ENCODE assay signal across 12 cellular contexts in the genomic region with DNA sequence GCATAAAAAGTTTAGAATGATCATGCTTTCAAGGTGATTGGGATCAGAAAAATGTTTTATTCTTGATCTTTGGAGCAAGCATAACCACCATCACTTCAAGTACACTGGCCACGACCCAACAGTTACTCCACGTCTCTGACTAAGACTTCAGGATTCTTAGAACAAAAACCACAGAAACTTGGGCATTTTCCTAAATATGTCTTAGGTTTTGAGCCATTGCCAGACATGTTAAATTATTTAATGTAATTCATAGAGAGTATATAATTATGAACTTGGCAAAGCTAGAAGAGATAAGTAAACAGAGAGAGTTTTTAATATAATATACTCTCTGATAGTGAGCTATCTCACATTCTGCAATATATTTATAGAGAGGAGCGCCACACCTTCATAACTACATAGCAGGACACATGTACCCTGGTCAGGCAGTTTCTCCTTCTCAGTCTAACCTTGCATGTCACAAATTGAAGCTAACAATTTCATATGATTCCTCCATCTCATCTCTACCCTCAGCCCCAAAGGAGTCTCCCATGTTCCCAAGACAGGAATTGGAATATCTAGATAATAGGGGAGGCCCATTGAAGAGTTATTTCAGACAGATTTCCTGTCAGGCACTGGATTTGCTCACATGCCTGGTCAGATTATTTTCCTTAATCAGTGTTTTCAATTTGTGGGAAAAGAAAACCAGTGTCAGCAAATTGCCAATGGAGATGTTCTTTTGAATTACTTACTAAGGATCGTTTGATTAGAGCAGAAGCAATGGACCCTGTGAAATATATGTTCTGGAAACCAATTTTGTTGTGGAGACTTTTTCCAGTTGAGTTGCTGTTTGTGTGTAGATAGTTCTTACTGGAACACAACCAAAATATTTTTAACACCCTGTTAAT.
DNase-seq lines count a peak whose midpoint lies in the region; ATAC-seq and TF ChIP-seq lines count a peak whose summit lies in the region.
"Had no signal": no experiment of that assay in that cellular context is flagged by ENCODE, and none has a peak within 500 bp of the region (broad histone marks: within the 10 kb centered on the region; RNA-seq: fewer than 3 reads in every experiment).

No MANE protein-coding gene starts in this region.

- no peak overlapping the region for H3K4me3 ChIP-seq in fibroblast of villous mesenchyme (ENCODE audit: low read depth, low read length)

- DNase-seq in NCI-H2196 (lab: John Stamatoyannopoulos, UW; ENCODE audit: unreplicated experiment) (peak; percentile 1), NCI-H2196 treated with DMSO at 0.1 percent for 48 hours (lab: John Stamatoyannopoulos, UW; ENCODE audit: unreplicated experiment) (no peak), SW 1271 (lab: John Stamatoyannopoulos, UW) (peak; percentile 1 to 28), fibroblast of villous mesenchyme (ENCODE audit: low read depth) (peak; percentile 88), stromal cell of bone marrow (ENCODE audit: low read depth) (peak; percentile 82), T-helper 2 cell (no peak), medulla oblongata (ENCODE audit: extremely low spot score) (no peak)
- DNase-seq: activated CD4-positive, alpha-beta T cell treated with anti-CD3 and anti-CD28 coated beads for 48 hours; activated gamma-delta T cell; NCI-H774; substantia nigra had no signal

- TF ChIP-seq CTCF in fibroblast of villous mesenchyme (IDR thresholded peaks at IDR 0.05; ENCODE audit: insufficient read depth, low read depth, low read length), result no peak

- no peak for ATAC-seq in HG02588 (IDR thresholded peaks at IDR 0.05; ENCODE audit: unreplicated experiment)

Comparison
In these comparisons a context has a peak if more than half of its experiments do, and no peak if none do; other contexts are left out.
1. DNase-seq: peak in NCI-H2196 (single experiment), SW 1271 (2 of 2), fibroblast of villous mesenchyme (single experiment) and stromal cell of bone marrow (single experiment); none in NCI-H2196 treated with DMSO at 0.1 percent for 48 hours (single experiment), T-helper 2 cell (0 of 5) and medulla oblongata (single experiment).